Comparison of ENCODE assay signal across 12 cellular contexts in the genomic region with DNA sequence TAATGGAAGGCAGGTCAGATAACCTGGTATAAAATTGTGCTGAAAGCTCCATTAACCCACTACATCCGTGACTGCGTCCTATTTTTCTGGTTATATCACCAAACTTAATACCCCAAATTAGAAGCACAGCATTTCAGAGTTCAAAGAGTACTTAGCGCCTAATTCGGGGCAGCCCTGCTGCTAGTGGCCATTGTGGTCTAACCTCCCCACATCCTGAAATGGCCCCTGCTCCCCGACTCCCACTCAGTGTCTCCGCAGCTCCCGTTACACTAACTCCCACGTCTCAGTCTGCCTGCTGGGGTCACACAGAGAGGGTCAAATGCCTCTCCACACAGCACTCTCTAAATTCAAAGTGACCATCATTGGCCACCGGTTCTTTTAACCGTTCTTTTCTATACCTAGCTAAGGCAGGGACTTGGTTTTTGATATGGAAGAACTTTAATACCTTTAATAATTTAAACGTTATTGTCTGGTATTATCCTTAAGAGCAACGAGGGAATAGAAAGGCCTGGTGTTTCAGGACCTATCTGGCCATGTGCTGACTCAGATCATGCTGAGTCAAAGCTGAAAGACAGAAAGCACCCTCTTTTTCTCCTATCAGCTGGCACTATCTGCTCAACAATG.
DNase-seq lines count a peak whose midpoint lies in the region; ATAC-seq, FAIRE-seq and TF ChIP-seq lines count a peak whose summit lies in the region.
"Had no signal": no experiment of that assay in that cellular context is flagged by ENCODE, and none has a peak within 500 bp of the region (broad histone marks: within the 10 kb centered on the region; RNA-seq: fewer than 3 reads in every experiment).

No MANE protein-coding gene starts in this region.

- no peaks in the 10 kb centered on the region for H4K20me1 ChIP-seq in GM12878 (ENCODE audit: control insufficient read depth, insufficient read depth)

- intact Hi-C loops in GM12878 (cut with micrococcal nuclease; ENCODE audit: unreplicated experiment), result no loop called here

- SMC1A ChIA-PET in GM12878 (lab: Charles Lee; ENCODE audit: uncharacterized antibody, unreplicated experiment), result interaction anchor here (0.6 to 2.9 kb wide), 13 partner anchors 11 to 458 kb away, joined by 3 to 19 read pairs (median 3); no protein-coding TSS in a partner anchor

- RAD21 ChIA-PET in GM12878 (lab: Charles Lee; ENCODE audit: unreplicated experiment), result interaction anchor here (1.6 to 2.7 kb wide), 2 partner anchors 22 to 150 kb away, joined by 3 to 10 read pairs; no protein-coding TSS in a partner anchor

- H3K79me2 ChIP-seq in GM12878 (ENCODE audit: control insufficient read depth, insufficient read depth, low read length), result no peaks in the 10 kb centered on the region

- WGBS in GM12878 (ENCODE audit: insufficient coverage, insufficient replicate concordance, low lambda C conversion rate, missing lambda C conversion rate), result 34% methylated on average over 12 of the region's 12 CpGs

- no peak for FAIRE-seq in GM12878 (lab: Jason Lieb, UNC)

- POLR2A ChIA-PET in GM12878 (lab: Charles Lee), result no interaction called here

- peaks cover 16% of the 10 kb centered on the region for H3K4me1 ChIP-seq in GM12878 (ENCODE audit: control insufficient read depth, insufficient read depth, low read length)

- H3K27me3 ChIP-seq in GM12878 (replicated peaks in 1 of 2; ENCODE audit: control insufficient read depth in 2 of 2, insufficient read depth in 2 of 2, low read length in 1 of 2), result no peaks in the 10 kb centered on the region

- H2AFZ ChIP-seq in GM12878 (ENCODE audit: control insufficient read depth, low read depth, low read length), result no peak overlapping the region

- H3K36me3 Mint-ChIP-seq in activated T-cell treated with anti-CD3 and anti-CD28 coated beads, Interleukin-2, amount 50 U/mL, for 72 hours (ENCODE audit: insufficient read depth in 2 of 2), result peaks cover 0 to 5% of the 10 kb centered on the region in 2 donors
- peaks cover 27 to 28% of the 10 kb centered on the region in 2 donors for H3K36me3 Mint-ChIP-seq in stimulated activated naive B cell treated with anti-CD40 and anti-IgM and Interleukin-4, amounts not matched to agents 10 μg/mL and 1 μg/mL and 100 μg/mL, for 72 hours

- H3K4me3 ChIP-seq in GM12878, result no peak overlapping the region

- no peaks in the 10 kb centered on the region for H3K9me3 Mint-ChIP-seq in activated T-cell treated with anti-CD3 and anti-CD28 coated beads, Interleukin-2, amount 50 U/mL, for 72 hours
- no peaks in the 10 kb centered on the region for H3K9me3 Mint-ChIP-seq in stimulated activated naive B cell treated with anti-CD40 and anti-IgM and Interleukin-4, amounts not matched to agents 10 μg/mL and 1 μg/mL and 100 μg/mL, for 72 hours
- H3K9me3 Mint-ChIP-seq: T-helper 1 cell treated with Interleukin-12 subunit alpha and Interleukin-12 subunit beta and Interleukin-4 antibody, amounts not matched to agents 30 μg/mL and 1 μg/mL, for 36 hours; type B pancreatic cell had no signal

- no peak for TF ChIP-seq CTCF in GM12878 (IDR thresholded peaks at IDR 0.05 in 2 of 3, conservative IDR thresholded peaks at IDR 0.05 in 1 of 3; ENCODE audit: control insufficient read depth in 2 of 3, extremely low read depth in 1 of 3, insufficient read depth in 1 of 3, low read depth in 3 of 3, low read length in 3 of 3)

- H3K9ac ChIP-seq in GM12878 (ENCODE audit: control insufficient read depth, insufficient read depth, low read length), result no peak overlapping the region

- H3K36me3 ChIP-seq in GM12878 (ENCODE audit: control insufficient read depth in 2 of 2, insufficient read depth in 2 of 2, low read length in 1 of 2), result peaks cover 7 to 9% of the 10 kb centered on the region in 2 experiments; a peak in 3 of 4 replicates

- no peak for TF ChIP-seq EP300 in GM12878 (IDR thresholded peaks at IDR 0.05; ENCODE audit: borderline replicate concordance in 1 of 2, control insufficient read depth in 1 of 2, low read depth in 2 of 2, low read length in 2 of 2)

- no peaks in the 10 kb centered on the region for H3K27me3 Mint-ChIP-seq in activated T-cell treated with anti-CD3 and anti-CD28 coated beads, Interleukin-2, amount 50 U/mL, for 72 hours (ENCODE audit: low read depth)
- H3K27me3 Mint-ChIP-seq in stimulated activated naive B cell treated with anti-CD40 and anti-IgM and Interleukin-4, amounts not matched to agents 10 μg/mL and 1 μg/mL and 100 μg/mL, for 72 hours, result no peaks in the 10 kb centered on the region
- H3K27me3 Mint-ChIP-seq: type B pancreatic cell had no signal

- no peak overlapping the region for H3K27ac ChIP-seq in GM12878 (ENCODE audit: control insufficient read depth, insufficient read depth)

- H3K27ac Mint-ChIP-seq in activated T-cell treated with anti-CD3 and anti-CD28 coated beads, Interleukin-2, amount 50 U/mL, for 72 hours, result peak overlapping the region; percentile 81
- H3K27ac Mint-ChIP-seq in stimulated activated naive B cell treated with anti-CD40 and anti-IgM and Interleukin-4, amounts not matched to agents 10 μg/mL and 1 μg/mL and 100 μg/mL, for 72 hours, result peak overlapping the region; percentile 51
- H3K27ac Mint-ChIP-seq: type B pancreatic cell had no signal

- no peak overlapping the region for H3K4me2 ChIP-seq in GM12878 (ENCODE audit: control insufficient read depth, insufficient read depth)

- in situ Hi-C loops in GM12878 (cut with MboI), result no loop called here

- no peaks in the 10 kb centered on the region for H3K9me3 ChIP-seq in GM12878 (replicated peaks; ENCODE audit: control insufficient read depth, insufficient read depth, low read length)

- CTCF ChIA-PET in GM12878 (lab: Yijun Ruan, JAX), result interaction anchor here (0.8 to 1.7 kb wide), 4 partner anchors 12 to 150 kb away, joined by 3 to 4 read pairs (median 3); no protein-coding TSS in a partner anchor

- peak; percentile 32 to 46 for DNase-seq in activated T-cell treated with anti-CD3 and anti-CD28 coated beads, Interleukin-2, amount 50 U/mL, for 72 hours
- DNase-seq in activated T-cell treated with anti-CD3 and anti-CD28 coated beads, Interleukin-2, amount 50 U/mL, for 48 hours, result no peak
- DNase-seq in GM12878 (ENCODE audit: low read depth, low spot score), result peak; percentile 38
- no peak for DNase-seq in stimulated activated naive B cell treated with anti-CD40 and anti-IgM and Interleukin-4, amounts not matched to agents 10 μg/mL and 1 μg/mL and 100 μg/mL, for 72 hours
- DNase-seq in NCI-H1436 treated with DMSO at 0.1 percent for 48 hours (lab: John Stamatoyannopoulos, UW), result no peak
- no peak for DNase-seq in NCI-H82 treated with DMSO at 0.1 percent for 48 hours (lab: John Stamatoyannopoulos, UW; ENCODE audit: unreplicated experiment)
- DNase-seq: activated naive CD4-positive, alpha-beta T cell treated with anti-CD3 and anti-CD28 coated beads, Interleukin-2, amount 50 U/mL, for 16 hours; NCI-H524 treated with DMSO at 0.1 percent for 48 hours had no signal

- TF ChIP-seq POLR2A in GM12878 (IDR thresholded peaks at IDR 0.05; ENCODE audit: low read depth, low read length), result no peak

- peak overlapping the region; percentile 4 to 47 for H3K4me3 Mint-ChIP-seq in activated T-cell treated with anti-CD3 and anti-CD28 coated beads, Interleukin-2, amount 50 U/mL, for 72 hours
- no peak overlapping the region for H3K4me3 Mint-ChIP-seq in stimulated activated naive B cell treated with anti-CD40 and anti-IgM and Interleukin-4, amounts not matched to agents 10 μg/mL and 1 μg/mL and 100 μg/mL, for 72 hours
- H3K4me3 Mint-ChIP-seq: T-helper 1 cell treated with Interleukin-12 subunit alpha and Interleukin-12 subunit beta and Interleukin-4 antibody, amounts not matched to agents 30 μg/mL and 1 μg/mL, for 36 hours; type B pancreatic cell had no signal

- ATAC-seq in activated T-cell treated with anti-CD3 and anti-CD28 coated beads, Interleukin-2, amount 50 U/mL, for 72 hours (replicated peaks in 1 of 2), result peak; percentile 69 to 85
- ATAC-seq in HG02981 (IDR thresholded peaks at IDR 0.05; ENCODE audit: unreplicated experiment), result peak; percentile 65
- peak; percentile 94 for ATAC-seq in GM12878
- ATAC-seq in stimulated activated naive B cell treated with anti-CD40 and anti-IgM and Interleukin-4, amounts not matched to agents 10 μg/mL and 1 μg/mL and 100 μg/mL, for 72 hours (replicated peaks), result peak in 1 of 2 donors; percentile 33
- no peak for ATAC-seq in GM19397 (IDR thresholded peaks at IDR 0.05; ENCODE audit: unreplicated experiment)

- TF ChIP-seq RAD21 in GM12878 (IDR thresholded peaks at IDR 0.05; ENCODE audit: insufficient read depth, low read depth, low read length), result no peak

- no TSS peak for BruUV-seq in GM12878 (replicated peaks; lab: Mats Ljungman, UMichigan)

- peaks cover 44% of the 10 kb centered on the region for H3K4me1 Mint-ChIP-seq in activated T-cell treated with anti-CD3 and anti-CD28 coated beads, Interleukin-2, amount 50 U/mL, for 72 hours (ENCODE audit: low read depth)
- H3K4me1 Mint-ChIP-seq in stimulated activated naive B cell treated with anti-CD40 and anti-IgM and Interleukin-4, amounts not matched to agents 10 μg/mL and 1 μg/mL and 100 μg/mL, for 72 hours, result peaks cover 19 to 25% of the 10 kb centered on the region in 2 donors

TF ChIP-seq in GM12878, 131 proteins besides CTCF, POLR2A, EP300 and RAD21 (continues in another document):
- TF ChIP-seq KAT2A (conservative IDR thresholded peaks at IDR 0.05; ENCODE audit: control insufficient read depth, low read depth, low read length) (no peak), NFIC (IDR thresholded peaks at IDR 0.05; ENCODE audit: low read depth, low read length) (0 out of 2 replicates have a peak, but pooled peaks have one; percentile 20), ZBTB33 (IDR thresholded peaks at IDR 0.05) (0 out of 2 replicates have a peak, but pooled peaks have one; percentile 13), KDM1A (IDR thresholded peaks at IDR 0.05; ENCODE audit: borderline replicate concordance) (no peak), TBL1XR1 (IDR thresholded peaks at IDR 0.05; ENCODE audit: low read depth, low read length) (0 out of 2 replicates have a peak, but pooled peaks have one; percentile 17), TCF12 (IDR thresholded peaks at IDR 0.05; ENCODE audit: low read depth, low read length) (0 out of 2 replicates have a peak, but pooled peaks have one; percentile 35)

Comparison
In these comparisons a context has a peak if more than half of its experiments do, and no peak if none do; other contexts are left out.
1. DNase-seq: peak in activated T-cell treated with anti-CD3 and anti-CD28 coated beads, Interleukin-2, amount 50 U/mL, for 72 hours (2 of 2) and GM12878 (single experiment); none in activated T-cell treated with anti-CD3 and anti-CD28 coated beads, Interleukin-2, amount 50 U/mL, for 48 hours (0 of 2), stimulated activated naive B cell treated with anti-CD40 and anti-IgM and Interleukin-4, amounts not matched to agents 10 μg/mL and 1 μg/mL and 100 μg/mL, for 72 hours (single experiment), NCI-H1436 treated with DMSO at 0.1 percent for 48 hours (single experiment) and NCI-H82 treated with DMSO at 0.1 percent for 48 hours (single experiment).
2. H3K4me3 Mint-ChIP-seq: peak in activated T-cell treated with anti-CD3 and anti-CD28 coated beads, Interleukin-2, amount 50 U/mL, for 72 hours (2 of 2); none in stimulated activated naive B cell treated with anti-CD40 and anti-IgM and Interleukin-4, amounts not matched to agents 10 μg/mL and 1 μg/mL and 100 μg/mL, for 72 hours (0 of 2).